In the genomic region with DNA sequence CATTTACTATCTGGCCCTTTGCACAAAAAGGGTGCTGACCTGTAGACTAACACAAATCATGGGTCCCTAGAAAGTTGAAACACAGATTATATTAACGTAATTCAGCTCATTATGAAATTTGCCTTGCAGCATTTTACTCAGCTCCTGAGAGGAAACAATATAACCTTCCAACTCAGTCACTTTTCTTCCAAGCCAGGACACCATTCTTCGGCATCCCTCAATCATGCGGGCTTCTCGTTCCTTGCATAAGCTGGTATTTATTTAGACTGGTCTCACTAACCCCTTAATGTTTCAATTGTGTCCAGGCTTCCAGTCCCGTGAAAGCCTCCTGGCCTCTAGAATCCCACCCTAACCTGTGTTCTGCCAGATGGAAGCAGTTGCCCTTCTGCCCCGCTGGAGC, we compare ENCODE assay signal across 25 cellular contexts.
"Had no signal": no experiment of that assay in that cellular context is flagged by ENCODE, and none has a peak within 500 bp of the region (broad histone marks: within the 10 kb centered on the region; RNA-seq: fewer than 3 reads in every experiment).

No MANE protein-coding gene starts in this region.

- H3K4me2 ChIP-seq: neural progenitor cell had no signal

- H2AFZ ChIP-seq: neural progenitor cell, parathyroid adenoma had no signal

- H3K36me3 ChIP-seq: left ventricle myocardium inferior, neural progenitor cell, neutrophil, stomach, thyroid gland, transverse colon, upper lobe of right lung had no signal

- H3K4me3 Mint-ChIP-seq: mesothelial cell of epicardium; naive B cell; natural killer cell; neural progenitor cell; stimulated activated naive B cell treated with anti-CD40 and anti-IgM and Interleukin-4, amounts not matched to agents 10 μg/mL and 1 μg/mL and 100 μg/mL, for 72 hours had no signal

- H3K79me2 ChIP-seq: parathyroid adenoma had no signal

- H3K27ac Mint-ChIP-seq: mesothelial cell of epicardium; naive B cell; natural killer cell; neural progenitor cell; stimulated activated naive B cell treated with anti-CD40 and anti-IgM and Interleukin-4, amounts not matched to agents 10 μg/mL and 1 μg/mL and 100 μg/mL, for 72 hours had no signal

- DNase-seq: islet precursor cell; left ventricle myocardium inferior; mesendoderm; naive B cell; natural killer cell; occipital lobe; retina; stimulated activated CD4-positive, alpha-beta T cell treated with anti-CD3 and anti-CD28 coated beads, Interleukin-12 subunit alpha, Interleukin-12 subunit beta, amount 100 ng/mL, for 4 hours; stimulated activated CD4-positive, alpha-beta T cell treated with anti-CD3 and anti-CD28 coated beads, Interleukin-15, amount 100 ng/mL, for 24 hours; stimulated activated CD4-positive, alpha-beta T cell treated with anti-CD3 and anti-CD28 coated beads, Interleukin-2, amount 100 ng/mL, for 24 hours; stimulated activated CD4-positive, alpha-beta T cell treated with anti-CD3 and anti-CD28 coated beads, Interleukin-4, amount 100 ng/mL, for 1 hour; stimulated activated naive B cell treated with anti-CD40 and anti-IgM and Interleukin-4, amounts not matched to agents 10 μg/mL and 1 μg/mL and 100 μg/mL, for 72 hours; stimulated activated naive CD8-positive, alpha-beta T cell treated with anti-CD3 and anti-CD28 coated beads, Interleukin-15, Interleukin-2, amounts not matched to agents 100 U/mL and 50 U/mL, for 24 hours; stomach; thyroid gland; transverse colon; upper lobe of right lung had no signal

- H3K4me1 Mint-ChIP-seq: mesothelial cell of epicardium had no signal

- H3K9me3 ChIP-seq: neutrophil, testis, thyroid gland, transverse colon, upper lobe of right lung had no signal

- H3K27ac ChIP-seq: left ventricle myocardium inferior, neural progenitor cell, neutrophil, parathyroid adenoma, skin epidermis, stomach, testis, thyroid gland, transverse colon, upper lobe of right lung had no signal

- H3K4me1 ChIP-seq: left ventricle myocardium inferior, neural progenitor cell, parathyroid adenoma, stomach, testis, transverse colon, upper lobe of right lung had no signal

- ATAC-seq: natural killer cell; right cardiac atrium; stimulated activated naive B cell treated with anti-CD40 and anti-IgM and Interleukin-4, amounts not matched to agents 10 μg/mL and 1 μg/mL and 100 μg/mL, for 72 hours; stimulated activated naive CD8-positive, alpha-beta T cell treated with anti-CD3 and anti-CD28 coated beads, Interleukin-15, Interleukin-2, amounts not matched to agents 100 U/mL and 50 U/mL, for 24 hours; upper lobe of right lung had no signal

- H3K27me3 ChIP-seq: neural progenitor cell, neutrophil, stomach, testis, thyroid gland, transverse colon, upper lobe of right lung had no signal

- H3K4me3 ChIP-seq: left ventricle myocardium inferior, lung, neural progenitor cell, skin epidermis, stomach, testis, thyroid gland, transverse colon, upper lobe of right lung had no signal
